31 cellular contexts compared by ENCODE assay signal in genomic region chr20:42007251-42007650, GRCh38.
"Had no signal": no experiment of that assay in that cellular context is flagged by ENCODE, and none has a peak within 500 bp of the region (broad histone marks: within the 10 kb centered on the region; RNA-seq: fewer than 3 reads in every experiment).

No MANE protein-coding gene starts in this region.

- ATAC-seq: natural killer cell; psoas muscle; right cardiac atrium; sciatic nerve; stimulated activated memory B cell treated with anti-CD40 and anti-IgM and Interleukin-4, amounts not matched to agents 10 μg/mL and 1 μg/mL and 100 μg/mL, for 72 hours; stimulated activated naive CD8-positive, alpha-beta T cell treated with anti-CD3 and anti-CD28 coated beads, Interleukin-15, amount 100 ng/mL, for 72 hours; stimulated activated naive CD8-positive, alpha-beta T cell treated with anti-CD3 and anti-CD28 coated beads, Interleukin-15, Interleukin-2, amounts not matched to agents 100 U/mL and 50 U/mL, for 24 hours had no signal

- H3K27me3 Mint-ChIP-seq: stimulated activated memory B cell treated with anti-CD40 and anti-IgM and Interleukin-4, amounts not matched to agents 10 μg/mL and 1 μg/mL and 100 μg/mL, for 72 hours; stimulated activated naive CD8-positive, alpha-beta T cell treated with anti-CD3 and anti-CD28 coated beads, Interleukin-15, amount 100 ng/mL, for 72 hours had no signal

- H3K4me3 ChIP-seq: neural progenitor cell, ovary, psoas muscle, skin epidermis, smooth muscle cell, spleen, suprapubic skin, testis, tibial artery, transverse colon, vagina had no signal

- H3K4me1 ChIP-seq: neural progenitor cell, parathyroid adenoma, psoas muscle, spleen, suprapubic skin, testis, tibial artery, transverse colon, vagina had no signal

- H3K4me2 ChIP-seq: neural progenitor cell, smooth muscle cell had no signal

- H3K27ac ChIP-seq: neural progenitor cell, ovary, parathyroid adenoma, psoas muscle, skin epidermis, spleen, suprapubic skin, testis, tibial artery, transverse colon, vagina had no signal

- H3K4me1 Mint-ChIP-seq: natural killer cell; nephron; neural progenitor cell; stimulated activated memory B cell treated with anti-CD40 and anti-IgM and Interleukin-4, amounts not matched to agents 10 μg/mL and 1 μg/mL and 100 μg/mL, for 72 hours; stimulated activated naive CD8-positive, alpha-beta T cell treated with anti-CD3 and anti-CD28 coated beads, Interleukin-15, amount 100 ng/mL, for 72 hours had no signal

- H3K27ac Mint-ChIP-seq: natural killer cell; nephron; neural progenitor cell; progenitor cell of endocrine pancreas; stimulated activated memory B cell treated with anti-CD40 and anti-IgM and Interleukin-4, amounts not matched to agents 10 μg/mL and 1 μg/mL and 100 μg/mL, for 72 hours; stimulated activated naive CD8-positive, alpha-beta T cell treated with anti-CD3 and anti-CD28 coated beads, Interleukin-15, amount 100 ng/mL, for 72 hours; type B pancreatic cell had no signal

- FAIRE-seq: urothelium cell line had no signal

- DNase-seq: natural killer cell; occipital lobe; ovary; posterior cingulate gyrus; psoas muscle; right cardiac atrium; spleen; stimulated activated CD4-positive, alpha-beta T cell treated with anti-CD3 and anti-CD28 coated beads, Interleukin-12 subunit alpha, Interleukin-12 subunit beta, amount 100 ng/mL, for 4 hours; stimulated activated CD4-positive, alpha-beta T cell treated with anti-CD3 and anti-CD28 coated beads, Interleukin-1b, Interleukin-23, amount 100 ng/mL, for 48 hours; stimulated activated CD4-positive, alpha-beta T cell treated with anti-CD3 and anti-CD28 coated beads, Interleukin-4, amount 100 ng/mL, for 1 hour; stimulated activated CD4-positive, alpha-beta T cell treated with anti-CD3 and anti-CD28 coated beads, Interleukin-4, amount 100 ng/mL, for 4 hours; stimulated activated CD8-positive, alpha-beta memory T cell treated with anti-CD3 and anti-CD28 coated beads, Interleukin-4, amount 100 ng/mL, for 48 hours; stimulated activated naive CD4-positive, alpha-beta T cell; stimulated activated naive CD8-positive, alpha-beta T cell treated with anti-CD3 and anti-CD28 coated beads, Interleukin-15, amount 100 ng/mL, for 72 hours; stimulated activated naive CD8-positive, alpha-beta T cell treated with anti-CD3 and anti-CD28 coated beads, Interleukin-15, Interleukin-2, amounts not matched to agents 100 U/mL and 50 U/mL, for 24 hours; substantia nigra; testis; tibial artery; transverse colon had no signal

- H3K9me3 ChIP-seq: ovary, psoas muscle, suprapubic skin, testis, transverse colon, vagina had no signal

- H3K36me3 ChIP-seq: neural progenitor cell, ovary, spleen, suprapubic skin, tibial artery, transverse colon, vagina had no signal

- H3K36me3 Mint-ChIP-seq: natural killer cell; stimulated activated memory B cell treated with anti-CD40 and anti-IgM and Interleukin-4, amounts not matched to agents 10 μg/mL and 1 μg/mL and 100 μg/mL, for 72 hours; type B pancreatic cell had no signal

- H3K27me3 ChIP-seq: neural progenitor cell, ovary, suprapubic skin, testis, tibial artery, transverse colon, vagina had no signal

- H3K4me3 Mint-ChIP-seq: natural killer cell; nephron; neural progenitor cell; stimulated activated memory B cell treated with anti-CD40 and anti-IgM and Interleukin-4, amounts not matched to agents 10 μg/mL and 1 μg/mL and 100 μg/mL, for 72 hours; stimulated activated naive CD8-positive, alpha-beta T cell treated with anti-CD3 and anti-CD28 coated beads, Interleukin-15, amount 100 ng/mL, for 72 hours; type B pancreatic cell had no signal
